ENCODE assay signal across 1 cellular context in the genomic region with DNA sequence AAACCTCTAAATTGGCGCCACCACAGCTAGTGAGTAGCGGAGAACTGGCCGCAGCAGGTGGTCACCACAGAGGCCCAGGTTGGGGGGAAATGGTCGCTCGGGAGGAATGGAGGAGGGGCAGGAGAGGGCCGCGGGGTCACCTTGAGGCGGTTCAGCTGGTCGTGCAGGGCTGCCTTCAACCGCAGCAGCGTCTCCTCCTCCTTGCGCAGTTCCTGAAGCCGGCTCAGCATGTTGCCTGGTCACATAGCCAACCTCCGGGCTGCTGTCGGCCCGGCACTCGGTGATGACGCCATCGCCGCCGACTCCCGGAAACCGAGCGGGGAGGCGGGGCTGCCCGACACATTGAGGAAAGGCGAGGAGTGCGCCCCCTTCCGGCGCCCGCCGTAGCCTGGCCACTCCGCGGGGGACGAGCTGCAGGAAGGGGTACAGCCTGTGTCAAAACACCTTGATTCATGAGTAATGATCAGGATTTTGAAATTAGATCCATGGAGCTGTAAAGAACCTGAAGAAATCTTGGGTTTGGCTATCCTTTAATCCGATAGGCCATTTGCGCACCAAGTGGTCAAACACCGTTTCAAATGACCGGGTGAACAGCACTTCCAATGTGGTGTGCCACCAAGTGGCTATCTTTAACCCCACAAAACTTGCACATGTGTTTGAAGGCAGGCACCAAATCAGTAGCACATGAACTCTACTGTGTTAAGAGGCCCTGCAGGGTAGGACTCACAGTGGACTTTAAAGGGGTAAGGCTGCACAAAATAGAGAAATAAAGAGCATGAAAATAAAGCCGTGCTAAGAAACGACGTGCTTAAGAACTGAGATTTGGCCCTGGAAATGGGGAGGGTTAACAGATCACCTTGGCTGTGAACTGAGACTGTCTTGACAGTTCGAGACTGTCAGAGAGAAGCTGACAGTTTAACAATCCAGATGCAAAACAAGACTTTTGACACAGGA.
TF ChIP-seq lines count a peak whose summit lies in the region.

A gene with protein sequence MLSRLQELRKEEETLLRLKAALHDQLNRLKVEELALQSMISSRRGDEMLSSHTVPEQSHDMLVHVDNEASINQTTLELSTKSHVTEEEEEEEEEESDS (minus strand): TSS at position 261 of the 954 bp plus-strand sequence. CDS start 31 bp downstream, at position 230.

TF ChIP-seq in HepG2, 621 proteins besides CTCF, POLR2A, EP300 and RAD21 (continued from another document and continues in another):
- TF ChIP-seq ZNF614 (CRISPR knock-in tag; IDR thresholded peaks at IDR 0.05; ENCODE audit: borderline replicate concordance) (peak; percentile 55), NFE2 (CRISPR knock-in tag; IDR thresholded peaks at IDR 0.05) (no peak), ZNF737 (CRISPR knock-in tag; IDR thresholded peaks at IDR 0.05; ENCODE audit: borderline replicate concordance) (no peak; the same call in 1 of the 2 replicates), SAP130 (CRISPR knock-in tag; IDR thresholded peaks at IDR 0.05; ENCODE audit: low read depth) (peak; percentile 99), HES4 (CRISPR knock-in tag; IDR thresholded peaks at IDR 0.05; ENCODE audit: borderline replicate concordance) (no peak), GLI4 (CRISPR knock-in tag; IDR thresholded peaks at IDR 0.05; ENCODE audit: borderline replicate concordance) (no peak; the same call in 1 of the 2 replicates), KAT8 (CRISPR knock-in tag; IDR thresholded peaks at IDR 0.05) (peak; percentile 98), SNRNP70 (IDR thresholded peaks at IDR 0.05; ENCODE audit: low read depth, low read length) (no peak), ATF1 (CRISPR knock-in tag; IDR thresholded peaks at IDR 0.05) (peak; percentile 97), BORCS8-MEF2B (CRISPR knock-in tag; IDR thresholded peaks at IDR 0.05) (peak; percentile 83; the same call in 1 of the 2 replicates), MAFK (conservative IDR thresholded peaks at IDR 0.05 in 1 of 2, IDR thresholded peaks at IDR 0.05 in 1 of 2; ENCODE audit: low read length in 2 of 2) (no peak), CREB1 (IDR thresholded peaks at IDR 0.05) (peak; percentile 94), CREB1 (CRISPR knock-in tag; IDR thresholded peaks at IDR 0.05) (peak; percentile 99), TOE1 (CRISPR knock-in tag; IDR thresholded peaks at IDR 0.05) (peak; percentile 28; the same call in 1 of the 2 replicates), MZF1 (CRISPR knock-in tag; IDR thresholded peaks at IDR 0.05; ENCODE audit: borderline replicate concordance) (no peak), GZF1 (CRISPR knock-in tag; IDR thresholded peaks at IDR 0.05) (peak; percentile 73; the same call in 1 of the 2 replicates), YEATS4 (CRISPR knock-in tag; IDR thresholded peaks at IDR 0.05; ENCODE audit: borderline replicate concordance) (peak; percentile 69; the same call in 1 of the 2 replicates), PRPF4 (IDR thresholded peaks at IDR 0.05; ENCODE audit: low read depth, low read length, poor library complexity, severe bottlenecking) (no peak), ZNF317 (CRISPR knock-in tag; IDR thresholded peaks at IDR 0.05) (peak; percentile 57), ZNF350 (CRISPR knock-in tag; IDR thresholded peaks at IDR 0.05; ENCODE audit: borderline replicate concordance, low read depth) (peak; percentile 86; the same call in 1 of the 2 replicates), ZNF589 (CRISPR knock-in tag; conservative IDR thresholded peaks at IDR 0.05) (0 out of 2 replicates have a peak, but pooled peaks have one; percentile 76), IRF2 (CRISPR knock-in tag; IDR thresholded peaks at IDR 0.05) (peak; percentile 89), ZKSCAN1 (IDR thresholded peaks at IDR 0.05; ENCODE audit: low read length) (no peak; the same call in 1 of the 2 replicates), ELF4 (CRISPR knock-in tag; IDR thresholded peaks at IDR 0.05; ENCODE audit: borderline replicate concordance) (peak; percentile 88), HOXA7 (CRISPR knock-in tag; IDR thresholded peaks at IDR 0.05) (no peak), ZNF329 (CRISPR knock-in tag; IDR thresholded peaks at IDR 0.05; ENCODE audit: low read depth) (peak; percentile 65), ZNF256 (CRISPR knock-in tag; conservative IDR thresholded peaks at IDR 0.05) (no peak), BRD4 (CRISPR knock-in tag; IDR thresholded peaks at IDR 0.05) (peak; percentile 34; the same call in 1 of the 2 replicates), XBP1 (CRISPR knock-in tag; IDR thresholded peaks at IDR 0.05) (no peak; the same call in 1 of the 2 replicates)
- TF ChIP-seq, protein P1, sequence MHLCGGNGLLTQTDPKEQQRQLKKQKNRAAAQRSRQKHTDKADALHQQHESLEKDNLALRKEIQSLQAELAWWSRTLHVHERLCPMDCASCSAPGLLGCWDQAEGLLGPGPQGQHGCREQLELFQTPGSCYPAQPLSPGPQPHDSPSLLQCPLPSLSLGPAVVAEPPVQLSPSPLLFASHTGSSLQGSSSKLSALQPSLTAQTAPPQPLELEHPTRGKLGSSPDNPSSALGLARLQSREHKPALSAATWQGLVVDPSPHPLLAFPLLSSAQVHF (CRISPR knock-in tag; IDR thresholded peaks at IDR 0.05) = no peak
- TF ChIP-seq, protein P2, sequence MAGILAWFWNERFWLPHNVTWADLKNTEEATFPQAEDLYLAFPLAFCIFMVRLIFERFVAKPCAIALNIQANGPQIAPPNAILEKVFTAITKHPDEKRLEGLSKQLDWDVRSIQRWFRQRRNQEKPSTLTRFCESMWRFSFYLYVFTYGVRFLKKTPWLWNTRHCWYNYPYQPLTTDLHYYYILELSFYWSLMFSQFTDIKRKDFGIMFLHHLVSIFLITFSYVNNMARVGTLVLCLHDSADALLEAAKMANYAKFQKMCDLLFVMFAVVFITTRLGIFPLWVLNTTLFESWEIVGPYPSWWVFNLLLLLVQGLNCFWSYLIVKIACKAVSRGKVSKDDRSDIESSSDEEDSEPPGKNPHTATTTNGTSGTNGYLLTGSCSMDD (CRISPR knock-in tag; IDR thresholded peaks at IDR 0.05) = no peak
- TF ChIP-seq, protein P3, sequence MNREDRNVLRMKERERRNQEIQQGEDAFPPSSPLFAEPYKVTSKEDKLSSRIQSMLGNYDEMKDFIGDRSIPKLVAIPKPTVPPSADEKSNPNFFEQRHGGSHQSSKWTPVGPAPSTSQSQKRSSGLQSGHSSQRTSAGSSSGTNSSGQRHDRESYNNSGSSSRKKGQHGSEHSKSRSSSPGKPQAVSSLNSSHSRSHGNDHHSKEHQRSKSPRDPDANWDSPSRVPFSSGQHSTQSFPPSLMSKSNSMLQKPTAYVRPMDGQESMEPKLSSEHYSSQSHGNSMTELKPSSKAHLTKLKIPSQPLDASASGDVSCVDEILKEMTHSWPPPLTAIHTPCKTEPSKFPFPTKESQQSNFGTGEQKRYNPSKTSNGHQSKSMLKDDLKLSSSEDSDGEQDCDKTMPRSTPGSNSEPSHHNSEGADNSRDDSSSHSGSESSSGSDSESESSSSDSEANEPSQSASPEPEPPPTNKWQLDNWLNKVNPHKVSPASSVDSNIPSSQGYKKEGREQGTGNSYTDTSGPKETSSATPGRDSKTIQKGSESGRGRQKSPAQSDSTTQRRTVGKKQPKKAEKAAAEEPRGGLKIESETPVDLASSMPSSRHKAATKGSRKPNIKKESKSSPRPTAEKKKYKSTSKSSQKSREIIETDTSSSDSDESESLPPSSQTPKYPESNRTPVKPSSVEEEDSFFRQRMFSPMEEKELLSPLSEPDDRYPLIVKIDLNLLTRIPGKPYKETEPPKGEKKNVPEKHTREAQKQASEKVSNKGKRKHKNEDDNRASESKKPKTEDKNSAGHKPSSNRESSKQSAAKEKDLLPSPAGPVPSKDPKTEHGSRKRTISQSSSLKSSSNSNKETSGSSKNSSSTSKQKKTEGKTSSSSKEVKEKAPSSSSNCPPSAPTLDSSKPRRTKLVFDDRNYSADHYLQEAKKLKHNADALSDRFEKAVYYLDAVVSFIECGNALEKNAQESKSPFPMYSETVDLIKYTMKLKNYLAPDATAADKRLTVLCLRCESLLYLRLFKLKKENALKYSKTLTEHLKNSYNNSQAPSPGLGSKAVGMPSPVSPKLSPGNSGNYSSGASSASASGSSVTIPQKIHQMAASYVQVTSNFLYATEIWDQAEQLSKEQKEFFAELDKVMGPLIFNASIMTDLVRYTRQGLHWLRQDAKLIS (CRISPR knock-in tag; IDR thresholded peaks at IDR 0.05) = no peak
- TF ChIP-seq, protein P4, sequence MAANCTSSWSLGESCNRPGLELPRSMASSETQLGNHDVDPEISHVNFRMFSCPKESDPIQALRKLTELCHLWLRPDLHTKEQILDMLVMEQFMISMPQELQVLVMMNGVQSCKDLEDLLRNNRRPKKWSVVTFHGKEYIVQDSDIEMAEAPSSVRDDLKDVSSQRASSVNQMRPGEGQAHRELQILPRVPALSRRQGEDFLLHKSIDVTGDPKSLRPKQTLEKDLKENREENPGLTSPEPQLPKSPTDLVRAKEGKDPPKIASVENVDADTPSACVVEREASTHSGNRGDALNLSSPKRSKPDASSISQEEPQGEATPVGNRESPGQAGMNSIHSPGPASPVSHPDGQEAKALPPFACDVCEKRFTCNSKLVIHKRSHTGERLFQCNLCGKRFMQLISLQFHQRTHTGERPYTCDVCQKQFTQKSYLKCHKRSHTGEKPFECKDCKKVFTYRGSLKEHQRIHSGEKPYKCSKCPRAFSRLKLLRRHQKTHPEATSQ (CRISPR knock-in tag; IDR thresholded peaks at IDR 0.05; ENCODE audit: borderline replicate concordance) = peak; percentile 46; the same call in 1 of the 2 replicates
- TF ChIP-seq, protein P5, sequence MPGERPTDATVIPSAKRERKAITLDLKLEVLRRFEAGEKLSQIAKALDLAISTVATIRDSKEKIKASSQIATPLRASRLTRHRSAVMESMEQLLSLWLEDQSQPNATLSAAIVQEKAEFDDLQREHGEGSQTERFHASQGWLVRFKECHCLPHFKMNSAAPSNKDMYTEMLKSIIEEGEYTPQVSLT (CRISPR knock-in tag; IDR thresholded peaks at IDR 0.05; ENCODE audit: borderline replicate concordance, low read depth) = no peak
- TF ChIP-seq, protein P6, sequence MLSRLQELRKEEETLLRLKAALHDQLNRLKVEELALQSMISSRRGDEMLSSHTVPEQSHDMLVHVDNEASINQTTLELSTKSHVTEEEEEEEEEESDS (CRISPR knock-in tag; IDR thresholded peaks at IDR 0.05; ENCODE audit: borderline replicate concordance) = peak; percentile 68; the same call in 1 of the 2 replicates
- TF ChIP-seq, protein P7, sequence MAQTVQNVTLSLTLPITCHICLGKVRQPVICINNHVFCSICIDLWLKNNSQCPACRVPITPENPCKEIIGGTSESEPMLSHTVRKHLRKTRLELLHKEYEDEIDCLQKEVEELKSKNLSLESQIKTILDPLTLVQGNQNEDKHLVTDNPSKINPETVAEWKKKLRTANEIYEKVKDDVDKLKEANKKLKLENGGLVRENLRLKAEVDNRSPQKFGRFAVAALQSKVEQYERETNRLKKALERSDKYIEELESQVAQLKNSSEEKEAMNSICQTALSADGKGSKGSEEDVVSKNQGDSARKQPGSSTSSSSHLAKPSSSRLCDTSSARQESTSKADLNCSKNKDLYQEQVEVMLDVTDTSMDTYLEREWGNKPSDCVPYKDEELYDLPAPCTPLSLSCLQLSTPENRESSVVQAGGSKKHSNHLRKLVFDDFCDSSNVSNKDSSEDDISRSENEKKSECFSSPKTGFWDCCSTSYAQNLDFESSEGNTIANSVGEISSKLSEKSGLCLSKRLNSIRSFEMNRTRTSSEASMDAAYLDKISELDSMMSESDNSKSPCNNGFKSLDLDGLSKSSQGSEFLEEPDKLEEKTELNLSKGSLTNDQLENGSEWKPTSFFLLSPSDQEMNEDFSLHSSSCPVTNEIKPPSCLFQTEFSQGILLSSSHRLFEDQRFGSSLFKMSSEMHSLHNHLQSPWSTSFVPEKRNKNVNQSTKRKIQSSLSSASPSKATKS (CRISPR knock-in tag; IDR thresholded peaks at IDR 0.05) = no peak
- TF ChIP-seq, protein P8, sequence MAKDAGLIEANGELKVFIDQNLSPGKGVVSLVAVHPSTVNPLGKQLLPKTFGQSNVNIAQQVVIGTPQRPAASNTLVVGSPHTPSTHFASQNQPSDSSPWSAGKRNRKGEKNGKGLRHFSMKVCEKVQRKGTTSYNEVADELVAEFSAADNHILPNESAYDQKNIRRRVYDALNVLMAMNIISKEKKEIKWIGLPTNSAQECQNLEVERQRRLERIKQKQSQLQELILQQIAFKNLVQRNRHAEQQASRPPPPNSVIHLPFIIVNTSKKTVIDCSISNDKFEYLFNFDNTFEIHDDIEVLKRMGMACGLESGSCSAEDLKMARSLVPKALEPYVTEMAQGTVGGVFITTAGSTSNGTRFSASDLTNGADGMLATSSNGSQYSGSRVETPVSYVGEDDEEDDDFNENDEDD (CRISPR knock-in tag; IDR thresholded peaks at IDR 0.05; ENCODE audit: borderline replicate concordance) = no peak
- TF ChIP-seq, protein P9, sequence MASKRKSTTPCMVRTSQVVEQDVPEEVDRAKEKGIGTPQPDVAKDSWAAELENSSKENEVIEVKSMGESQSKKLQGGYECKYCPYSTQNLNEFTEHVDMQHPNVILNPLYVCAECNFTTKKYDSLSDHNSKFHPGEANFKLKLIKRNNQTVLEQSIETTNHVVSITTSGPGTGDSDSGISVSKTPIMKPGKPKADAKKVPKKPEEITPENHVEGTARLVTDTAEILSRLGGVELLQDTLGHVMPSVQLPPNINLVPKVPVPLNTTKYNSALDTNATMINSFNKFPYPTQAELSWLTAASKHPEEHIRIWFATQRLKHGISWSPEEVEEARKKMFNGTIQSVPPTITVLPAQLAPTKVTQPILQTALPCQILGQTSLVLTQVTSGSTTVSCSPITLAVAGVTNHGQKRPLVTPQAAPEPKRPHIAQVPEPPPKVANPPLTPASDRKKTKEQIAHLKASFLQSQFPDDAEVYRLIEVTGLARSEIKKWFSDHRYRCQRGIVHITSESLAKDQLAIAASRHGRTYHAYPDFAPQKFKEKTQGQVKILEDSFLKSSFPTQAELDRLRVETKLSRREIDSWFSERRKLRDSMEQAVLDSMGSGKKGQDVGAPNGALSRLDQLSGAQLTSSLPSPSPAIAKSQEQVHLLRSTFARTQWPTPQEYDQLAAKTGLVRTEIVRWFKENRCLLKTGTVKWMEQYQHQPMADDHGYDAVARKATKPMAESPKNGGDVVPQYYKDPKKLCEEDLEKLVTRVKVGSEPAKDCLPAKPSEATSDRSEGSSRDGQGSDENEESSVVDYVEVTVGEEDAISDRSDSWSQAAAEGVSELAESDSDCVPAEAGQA (IDR thresholded peaks at IDR 0.05; ENCODE audit: low read depth) = peak; percentile 91
- TF ChIP-seq, protein P9 (CRISPR knock-in tag; IDR thresholded peaks at IDR 0.05; ENCODE audit: borderline replicate concordance) = no peak
